In genomic region chr17:67891481-67892119, GRCh38 we compare ENCODE assay signal across 8 cellular contexts.
DNase-seq lines count a peak whose midpoint lies in the region; ATAC-seq and TF ChIP-seq lines count a peak whose summit lies in the region.

No MANE protein-coding gene starts in this region.

- H3K4me3 ChIP-seq in NB4 (ENCODE audit: low read depth, low read length) (no peak overlapping the region), Karpas-422 (ENCODE audit: low read length) (no peak overlapping the region)

- no peak overlapping the region for H3K27ac Mint-ChIP-seq in neural crest cell (ENCODE audit: unreplicated experiment)

- H3K4me1 Mint-ChIP-seq in neural crest cell: no peaks in the 10 kb centered on the region

- no peaks in the 10 kb centered on the region for H3K9me3 Mint-ChIP-seq in neural crest cell

- no peaks in the 10 kb centered on the region for H3K27me3 Mint-ChIP-seq in neural crest cell (ENCODE audit: low read depth)

- H3K36me3 Mint-ChIP-seq in neural crest cell (ENCODE audit: low read depth): peaks cover 14% of the 10 kb centered on the region

- H3K79me2 ChIP-seq in Karpas-422 (ENCODE audit: low read length): peaks cover 50% of the 10 kb centered on the region

- H3K9me3 ChIP-seq in Karpas-422 (ENCODE audit: low read length): no peaks in the 10 kb centered on the region

- DNase-seq in DMS 273 treated with DMSO at 0.1 percent for 48 hours (lab: John Stamatoyannopoulos, UW): peak; percentile 30
- peak; percentile 7 for DNase-seq in NB4 (ENCODE audit: low read depth)
- peak; percentile 26 for DNase-seq in cerebellum (ENCODE audit: low spot score)
- no peak for DNase-seq in neural crest cell (ENCODE audit: low read depth, low spot score)
- no peak for DNase-seq in activated naive CD4-positive, alpha-beta T cell treated with anti-CD3 and anti-CD28 coated beads, Interleukin-2, amount 50 U/mL, for 16 hours
- no peak for DNase-seq in activated gamma-delta T cell treated with Interleukin-2 at 50 U/mL for 16 hours
- no peak for DNase-seq in Karpas-422

- H3K4me3 Mint-ChIP-seq in neural crest cell: no peak overlapping the region

- no peaks in the 10 kb centered on the region for H3K27me3 ChIP-seq in Karpas-422 (ENCODE audit: low read length)

- no peak overlapping the region for H2AFZ ChIP-seq in Karpas-422 (ENCODE audit: low read length)

- H3K27ac ChIP-seq in Karpas-422 (ENCODE audit: low read length): no peak overlapping the region

- no peak overlapping the region for H3K9ac ChIP-seq in Karpas-422 (ENCODE audit: low read length)

- H3K4me2 ChIP-seq in Karpas-422 (ENCODE audit: low read depth, low read length, poor library complexity, severe bottlenecking): no peak overlapping the region

- no peaks in the 10 kb centered on the region for H3K4me1 ChIP-seq in Karpas-422 (ENCODE audit: low read length)

- no peaks in the 10 kb centered on the region for H4K20me1 ChIP-seq in Karpas-422 (ENCODE audit: insufficient read depth, low read depth, low read length)

- H3K36me3 ChIP-seq in Karpas-422 (ENCODE audit: insufficient read depth, low read length): peaks cover 78% of the 10 kb centered on the region; the same call in 1 of the 2 replicates

- ATAC-seq in HG03108 (IDR thresholded peaks at IDR 0.05; ENCODE audit: unreplicated experiment): no peak

- no peaks in the 10 kb centered on the region for H3K9me2 ChIP-seq in Karpas-422 (replicated peaks; ENCODE audit: insufficient read depth, low read length)

- no peak for TF ChIP-seq POLR2A in NB4 (IDR thresholded peaks at IDR 0.05; ENCODE audit: extremely low read depth, insufficient read length)

- TF ChIP-seq CTCF in NB4 (IDR thresholded peaks at IDR 0.05; ENCODE audit: low read depth, low read length) (no peak), neural crest cell (conservative IDR thresholded peaks at IDR 0.05) (peak; percentile 41)

Comparison
In these comparisons a context has a peak if more than half of its experiments do, and no peak if none do; other contexts are left out.
1. DNase-seq: peak in DMS 273 treated with DMSO at 0.1 percent for 48 hours (single experiment), NB4 (single experiment) and cerebellum (single experiment); none in neural crest cell (single experiment), activated naive CD4-positive, alpha-beta T cell treated with anti-CD3 and anti-CD28 coated beads, Interleukin-2, amount 50 U/mL, for 16 hours (single experiment), activated gamma-delta T cell treated with Interleukin-2 at 50 U/mL for 16 hours (single experiment) and Karpas-422 (single experiment).